In genomic region chr18:13315000-13315399, GRCh38 we compare ENCODE assay signal across 28 cellular contexts.
"Had no signal": no experiment of that assay in that cellular context is flagged by ENCODE, and none has a peak within 500 bp of the region (broad histone marks: within the 10 kb centered on the region; RNA-seq: fewer than 3 reads in every experiment).

No MANE protein-coding gene starts in this region.

- DNase-seq: activated CD4-positive, alpha-beta memory T cell treated with anti-CD3 and anti-CD28 coated beads for 36 hours; activated CD4-positive, alpha-beta T cell treated with anti-CD3 and anti-CD28 coated beads for 36 hours; activated CD4-positive, alpha-beta T cell treated with anti-CD3 and anti-CD28 coated beads, Interleukin-2, amount 10 ng/mL, durations not matched to agents 24 days and 14 days; activated CD4-positive, CD25-positive, alpha-beta regulatory T cell; activated CD4-positive, CD25-positive, alpha-beta regulatory T cell treated with anti-CD3 and anti-CD28 coated beads, Interleukin-2, amount 50 U/mL, for 72 hours; activated CD8-positive, alpha-beta memory T cell treated with anti-CD3 and anti-CD28 coated beads, Interleukin-2, amount 10 ng/mL, durations not matched to agents 7 days and 5 days; activated CD8-positive, alpha-beta memory T cell treated with anti-CD3 and anti-CD28 coated beads, Interleukin-2, amount 50 U/mL, for 4 hours; activated CD8-positive, alpha-beta T cell treated with anti-CD3 and anti-CD28 coated beads, Interleukin-2, amount 10 ng/mL, durations not matched to agents 7 days and 5 days; activated effector memory CD4-positive, alpha-beta T cell treated with anti-CD3 and anti-CD28 coated beads, Interleukin-2, amount 50 U/mL, for 16 hours; activated naive CD4-positive, alpha-beta T cell treated with anti-CD3 and anti-CD28 coated beads for 36 hours; activated naive CD8-positive, alpha-beta T cell treated with anti-CD3 and anti-CD28 coated beads, Interleukin-2, amount 10 ng/mL, durations not matched to agents 7 days and 5 days; activated T-cell treated with anti-CD3 and anti-CD28 coated beads, Interleukin-2, amount 50 U/mL, for 1 hour; central memory CD4-positive, alpha-beta T cell; cerebellar nuclear complex; colonic mucosa; effector CD8-positive, alpha-beta T cell; foreskin keratinocyte; gastrocnemius medialis; T-helper 2 cell had no signal

- H3K27ac Mint-ChIP-seq: activated CD4-positive, alpha-beta memory T cell treated with anti-CD3 and anti-CD28 coated beads for 36 hours; activated CD4-positive, alpha-beta T cell treated with anti-CD3 and anti-CD28 coated beads for 36 hours; activated CD8-positive, alpha-beta memory T cell treated with anti-CD3 and anti-CD28 coated beads, Interleukin-2, amount 10 ng/mL, durations not matched to agents 7 days and 5 days; activated CD8-positive, alpha-beta T cell treated with anti-CD3 and anti-CD28 coated beads, Interleukin-2, amount 10 ng/mL, durations not matched to agents 7 days and 5 days; activated naive CD4-positive, alpha-beta T cell treated with anti-CD3 and anti-CD28 coated beads for 36 hours; activated naive CD8-positive, alpha-beta T cell treated with anti-CD3 and anti-CD28 coated beads, Interleukin-2, amount 10 ng/mL, durations not matched to agents 7 days and 5 days; activated T-helper 1 cell treated with anti-CD3 and anti-CD28 coated beads, Interleukin-12 subunit alpha, Interleukin-12 subunit beta, Interleukin-2, Interleukin-4 antibody, amounts not matched to agents 30 ng/mL and 10 ng/mL and 1 ng/mL, durations not matched to agents 14 hours and 24 hours and 36 hours; activated T-helper 2 cell treated with anti-CD3 and anti-CD28 coated beads, Interferon-gamma antibody, Interleukin-2, Interleukin-4, amounts not matched to agents 10 μg/mL and 5 μg/mL and 100 μg/mL, durations not matched to agents 14 hours and 24 hours and 36 hours; brain had no signal

- H3K4me3 ChIP-seq: ascending aorta, breast epithelium, cardiac muscle cell, colonic mucosa, esophagus muscularis mucosa, gastrocnemius medialis had no signal

- H3K27me3 ChIP-seq: ascending aorta, breast epithelium, cardiac muscle cell, colonic mucosa, esophagus muscularis mucosa, foreskin keratinocyte, gastrocnemius medialis had no signal

- FAIRE-seq: endometrium had no signal

- H3K9me3 ChIP-seq: colonic mucosa, gastrocnemius medialis had no signal

- H3K4me1 ChIP-seq: breast epithelium, colonic mucosa, foreskin keratinocyte had no signal

- H3K36me3 ChIP-seq: breast epithelium, cardiac muscle cell, colonic mucosa, gastrocnemius medialis had no signal

- ATAC-seq: activated CD4-positive, alpha-beta T cell treated with anti-CD3 and anti-CD28 coated beads for 36 hours; activated CD8-positive, alpha-beta memory T cell treated with anti-CD3 and anti-CD28 coated beads, Interleukin-2, amount 10 ng/mL, durations not matched to agents 7 days and 5 days; activated CD8-positive, alpha-beta T cell treated with anti-CD3 and anti-CD28 coated beads, Interleukin-2, amount 10 ng/mL, durations not matched to agents 7 days and 5 days; foreskin keratinocyte; gastrocnemius medialis had no signal

- H3K4me3 Mint-ChIP-seq: activated CD4-positive, alpha-beta memory T cell treated with anti-CD3 and anti-CD28 coated beads for 36 hours; activated CD4-positive, alpha-beta T cell treated with anti-CD3 and anti-CD28 coated beads for 36 hours; activated CD4-positive, alpha-beta T cell treated with anti-CD3 and anti-CD28 coated beads, Interleukin-2, amount 10 ng/mL, durations not matched to agents 24 days and 14 days; activated CD8-positive, alpha-beta memory T cell treated with anti-CD3 and anti-CD28 coated beads, Interleukin-2, amount 10 ng/mL, durations not matched to agents 7 days and 5 days; activated CD8-positive, alpha-beta T cell treated with anti-CD3 and anti-CD28 coated beads, Interleukin-2, amount 10 ng/mL, durations not matched to agents 7 days and 5 days; activated naive CD4-positive, alpha-beta T cell treated with anti-CD3 and anti-CD28 coated beads for 36 hours; activated naive CD4-positive, alpha-beta T cell treated with anti-CD3 and anti-CD28 coated beads, Interleukin-2, amount 50 U/mL, for 24 hours; activated naive CD8-positive, alpha-beta T cell treated with anti-CD3 and anti-CD28 coated beads, Interleukin-2, amount 10 ng/mL, durations not matched to agents 7 days and 5 days; activated T-helper 1 cell treated with anti-CD3 and anti-CD28 coated beads, Interleukin-12 subunit alpha, Interleukin-12 subunit beta, Interleukin-2, Interleukin-4 antibody, amounts not matched to agents 30 ng/mL and 10 ng/mL and 1 ng/mL, durations not matched to agents 14 hours and 24 hours and 36 hours; brain had no signal

- H3K27me3 Mint-ChIP-seq: activated CD4-positive, alpha-beta memory T cell treated with anti-CD3 and anti-CD28 coated beads for 36 hours; activated CD4-positive, alpha-beta T cell treated with anti-CD3 and anti-CD28 coated beads for 36 hours; activated CD4-positive, alpha-beta T cell treated with anti-CD3 and anti-CD28 coated beads, Interleukin-2, amount 10 ng/mL, durations not matched to agents 24 days and 14 days; activated naive CD4-positive, alpha-beta T cell treated with anti-CD3 and anti-CD28 coated beads, Interleukin-2, amount 50 U/mL, for 24 hours; activated naive CD8-positive, alpha-beta T cell treated with anti-CD3 and anti-CD28 coated beads, Interleukin-2, amount 10 ng/mL, durations not matched to agents 7 days and 5 days had no signal

- H3K27ac ChIP-seq: breast epithelium, cardiac muscle cell, colonic mucosa, esophagus muscularis mucosa, foreskin keratinocyte, gastrocnemius medialis had no signal
